29 cellular contexts compared by ENCODE assay signal in genomic region chr11:31598454-31598853, GRCh38.
"Had no signal": no experiment of that assay in that cellular context is flagged by ENCODE, and none has a peak within 500 bp of the region (broad histone marks: within the 10 kb centered on the region; RNA-seq: fewer than 3 reads in every experiment).

No MANE protein-coding gene starts in this region.

- H3K9me3 ChIP-seq: stomach, suprapubic skin, testis, thoracic aorta, thyroid gland, tibial artery, tibial nerve, transverse colon, upper lobe of left lung, upper lobe of right lung, uterus, vagina had no signal

- H3K27me3 ChIP-seq: stomach, suprapubic skin, testis, thyroid gland, tibial artery, tibial nerve, transverse colon, upper lobe of left lung, upper lobe of right lung, uterus, vagina had no signal

- FAIRE-seq: urothelium cell line had no signal

- DNase-seq: stimulated activated CD4-positive, alpha-beta T cell treated with anti-CD3 and anti-CD28 coated beads, Interleukin-2, amount 100 ng/mL, for 48 hours; stimulated activated CD4-positive, alpha-beta T cell treated with anti-CD3 and anti-CD28 coated beads, Interleukin-4, amount 100 ng/mL, for 1 hour; stimulated activated CD4-positive, alpha-beta T cell treated with anti-CD3 and anti-CD28 coated beads, Interleukin-4, amount 100 ng/mL, for 24 hours; stimulated activated CD4-positive, alpha-beta T cell treated with anti-CD3 and anti-CD28 coated beads, Interleukin-4, amount 100 ng/mL, for 4 hours; stimulated activated CD8-positive, alpha-beta memory T cell treated with anti-CD3 and anti-CD28 coated beads, Interleukin-4, amount 100 ng/mL, for 48 hours; stimulated activated naive B cell treated with anti-CD40 and anti-IgM and Interleukin-4, amounts not matched to agents 10 μg/mL and 1 μg/mL and 100 μg/mL, for 72 hours; stimulated activated naive CD4-positive, alpha-beta T cell; stimulated activated naive CD4-positive, alpha-beta T cell treated with Interleukin-2 at 50 U/mL for 16 hours; stimulated activated naive CD8-positive, alpha-beta T cell treated with anti-CD3 and anti-CD28 coated beads, Interleukin-15, amount 100 ng/mL, for 72 hours; stimulated activated naive CD8-positive, alpha-beta T cell treated with anti-CD3 and anti-CD28 coated beads, Interleukin-15, Interleukin-2, amounts not matched to agents 100 U/mL and 50 U/mL, for 24 hours; stomach; substantia nigra; testis; thyroid gland; tibial artery; transverse colon; trophoblast cell; upper lobe of left lung; upper lobe of right lung; uterus had no signal

- H3K27ac Mint-ChIP-seq: stimulated activated effector memory CD8-positive, alpha-beta T cell treated with anti-CD3 and anti-CD28 coated beads, Interleukin-12 subunit alpha, Interleukin-12 subunit beta, amount 100 ng/mL, for 72 hours; stimulated activated memory B cell treated with anti-CD40 and anti-IgM and Interleukin-4, amounts not matched to agents 10 μg/mL and 1 μg/mL and 100 μg/mL, for 72 hours; stimulated activated naive B cell treated with anti-CD40 and anti-IgM and Interleukin-4, amounts not matched to agents 10 μg/mL and 1 μg/mL and 100 μg/mL, for 72 hours; stimulated activated naive CD8-positive, alpha-beta T cell treated with anti-CD3 and anti-CD28 coated beads, Interleukin-15, amount 100 ng/mL, for 72 hours; stimulated activated naive CD8-positive, alpha-beta T cell treated with anti-CD3 and anti-CD28 coated beads, Interleukin-15, Interleukin-2, amounts not matched to agents 100 ng/mL and 50 ng/mL, for 24 hours; type B pancreatic cell had no signal

- H3K27me3 Mint-ChIP-seq: stimulated activated memory B cell treated with anti-CD40 and anti-IgM and Interleukin-4, amounts not matched to agents 10 μg/mL and 1 μg/mL and 100 μg/mL, for 72 hours; stimulated activated naive B cell treated with anti-CD40 and anti-IgM and Interleukin-4, amounts not matched to agents 10 μg/mL and 1 μg/mL and 100 μg/mL, for 72 hours; stimulated activated naive CD8-positive, alpha-beta T cell treated with anti-CD3 and anti-CD28 coated beads, Interleukin-15, amount 100 ng/mL, for 72 hours; stimulated activated naive CD8-positive, alpha-beta T cell treated with anti-CD3 and anti-CD28 coated beads, Interleukin-15, Interleukin-2, amounts not matched to agents 100 ng/mL and 50 ng/mL, for 24 hours; type B pancreatic cell had no signal

- H3K4me3 Mint-ChIP-seq: stimulated activated effector memory CD8-positive, alpha-beta T cell treated with anti-CD3 and anti-CD28 coated beads, Interleukin-12 subunit alpha, Interleukin-12 subunit beta, amount 100 ng/mL, for 72 hours; stimulated activated memory B cell treated with anti-CD40 and anti-IgM and Interleukin-4, amounts not matched to agents 10 μg/mL and 1 μg/mL and 100 μg/mL, for 72 hours; stimulated activated naive B cell treated with anti-CD40 and anti-IgM and Interleukin-4, amounts not matched to agents 10 μg/mL and 1 μg/mL and 100 μg/mL, for 72 hours; stimulated activated naive CD8-positive, alpha-beta T cell treated with anti-CD3 and anti-CD28 coated beads, Interleukin-15, amount 100 ng/mL, for 72 hours; stimulated activated naive CD8-positive, alpha-beta T cell treated with anti-CD3 and anti-CD28 coated beads, Interleukin-15, Interleukin-2, amounts not matched to agents 100 ng/mL and 50 ng/mL, for 24 hours; type B pancreatic cell had no signal

- H3K4me1 ChIP-seq: stomach, suprapubic skin, testis, thyroid gland, tibial artery, tibial nerve, transverse colon, upper lobe of left lung, upper lobe of right lung, uterus, vagina had no signal

- H3K36me3 ChIP-seq: suprapubic skin, thoracic aorta, thyroid gland, tibial artery, upper lobe of right lung, uterus, vagina had no signal

- H3K27ac ChIP-seq: stomach, suprapubic skin, testis, thoracic aorta, thyroid gland, tibial artery, tibial nerve, transverse colon, upper lobe of left lung, upper lobe of right lung, uterus, vagina had no signal

- H3K4me3 ChIP-seq: stomach, suprapubic skin, testis, thoracic aorta, thyroid gland, tibial artery, tibial nerve, transverse colon, upper lobe of left lung, upper lobe of right lung, uterus, vagina had no signal

- H3K4me1 Mint-ChIP-seq: stimulated activated effector memory CD8-positive, alpha-beta T cell treated with anti-CD3 and anti-CD28 coated beads, Interleukin-12 subunit alpha, Interleukin-12 subunit beta, amount 100 ng/mL, for 72 hours; stimulated activated memory B cell treated with anti-CD40 and anti-IgM and Interleukin-4, amounts not matched to agents 10 μg/mL and 1 μg/mL and 100 μg/mL, for 72 hours; stimulated activated naive B cell treated with anti-CD40 and anti-IgM and Interleukin-4, amounts not matched to agents 10 μg/mL and 1 μg/mL and 100 μg/mL, for 72 hours; stimulated activated naive CD8-positive, alpha-beta T cell treated with anti-CD3 and anti-CD28 coated beads, Interleukin-15, amount 100 ng/mL, for 72 hours had no signal

- H3K9me3 Mint-ChIP-seq: stimulated activated effector memory CD8-positive, alpha-beta T cell treated with anti-CD3 and anti-CD28 coated beads, Interleukin-12 subunit alpha, Interleukin-12 subunit beta, amount 100 ng/mL, for 72 hours; type B pancreatic cell had no signal

- ATAC-seq: stimulated activated effector memory CD8-positive, alpha-beta T cell treated with anti-CD3 and anti-CD28 coated beads, Interleukin-12 subunit alpha, Interleukin-12 subunit beta, amount 100 ng/mL, for 72 hours; stimulated activated memory B cell treated with anti-CD40 and anti-IgM and Interleukin-4, amounts not matched to agents 10 μg/mL and 1 μg/mL and 100 μg/mL, for 72 hours; stimulated activated naive B cell treated with anti-CD40 and anti-IgM and Interleukin-4, amounts not matched to agents 10 μg/mL and 1 μg/mL and 100 μg/mL, for 72 hours; stimulated activated naive CD8-positive, alpha-beta T cell treated with anti-CD3 and anti-CD28 coated beads, Interleukin-15, amount 100 ng/mL, for 72 hours; stimulated activated naive CD8-positive, alpha-beta T cell treated with anti-CD3 and anti-CD28 coated beads, Interleukin-15, Interleukin-2, amounts not matched to agents 100 U/mL and 50 U/mL, for 24 hours; upper lobe of right lung had no signal
